ENCODE assay signal across 8 cellular contexts in genomic region chr2:206158563-206159345, GRCh38. TPM values are rescaled to one million over a fixed set of nuclear protein-coding genes. Genes with fewer than 3 reads are reported as not detected.
DNase-seq lines count a peak whose midpoint lies in the region; ATAC-seq, FAIRE-seq and TF ChIP-seq lines count a peak whose summit lies in the region.

No MANE protein-coding gene starts in this region.

- no peak for TF ChIP-seq EP300 in gastroesophageal sphincter (IDR thresholded peaks at IDR 0.05)

- intact Hi-C loops in pancreas (cut with DNase I): no loop called here

- H3K9me3 ChIP-seq in gastroesophageal sphincter (no peaks in the 10 kb centered on the region), pancreas (no peaks in the 10 kb centered on the region)

- ATAC-seq in GM18907 (IDR thresholded peaks at IDR 0.05; ENCODE audit: unreplicated experiment) (peak; percentile 21), HG03159 (IDR thresholded peaks at IDR 0.05; ENCODE audit: unreplicated experiment) (peak; percentile 11), gastroesophageal sphincter (peak; percentile 10), pancreas (peak; percentile 11 to 26 (median 20))

- H3K27me3 ChIP-seq in gastroesophageal sphincter (no peaks in the 10 kb centered on the region), pancreas (no peaks in the 10 kb centered on the region)

- no peak for TF ChIP-seq POLR2A in gastroesophageal sphincter (IDR thresholded peaks at IDR 0.05)

- 1 to 4% methylated on average over 14 to 15 of the region's 33 CpGs for WGBS in gastroesophageal sphincter (ENCODE audit: low coverage in 1 of 2), 2 donors
- WGBS in pancreas, 2 donors: 0 to 1% methylated on average over 33 of the region's 33 CpGs

- H3K27ac ChIP-seq in VCaP: peak overlapping the region; percentile 92
- peak overlapping the region; percentile 85 to 93 (median 91) for H3K27ac ChIP-seq in gastroesophageal sphincter
- peak overlapping the region; percentile 78 to 91 (median 86) for H3K27ac ChIP-seq in pancreas

- TF ChIP-seq CTCF in AG10803 (conservative IDR thresholded peaks at IDR 0.05; ENCODE audit: low read length) (no peak), VCaP (conservative IDR thresholded peaks at IDR 0.05) (no peak), gastroesophageal sphincter (IDR thresholded peaks at IDR 0.05) (peak in 1 of 4 experiments; percentile 7), pancreas (IDR thresholded peaks at IDR 0.05) (no peak)

- peaks cover 2 to 66% (median 24%) of the 10 kb centered on the region in 3 donors for H3K4me1 ChIP-seq in gastroesophageal sphincter
- peaks cover 5 to 19% (median 6%) of the 10 kb centered on the region in 3 donors for H3K4me1 ChIP-seq in pancreas

- H3K4me3 ChIP-seq in AG10803 (ENCODE audit: low read length) (peak overlapping the region; percentile 96), gastroesophageal sphincter (peak overlapping the region; percentile 79 to 98), pancreas (peak overlapping the region; percentile 78 to 88 (median 80))

- H3K36me3 ChIP-seq in gastroesophageal sphincter (peaks cover 0 to 31% of the 10 kb centered on the region in 2 donors), pancreas (peaks cover 0 to 19% (median 17%) of the 10 kb centered on the region in 3 donors)

- no peak for FAIRE-seq in pancreas (lab: Jason Lieb, UNC)

- DNase-seq in AG10803 (ENCODE audit: low read depth) (peak; percentile 27), pancreas (no peak), SW 1271 (lab: John Stamatoyannopoulos, UW) (no peak), NCI-H1436 (lab: John Stamatoyannopoulos, UW) (no peak)

RNA-seq across cellular contexts. Expression of gene NDUFS1, which starts 0.5 kb away (rescaled TPM):
- 100 to 1,000 TPM; 101 to 165 (median 123) TPM for total RNA-seq in gastroesophageal sphincter
- 10 to 100 TPM; 24.5 to 42.1 (median 33.5) TPM for total RNA-seq in pancreas
- polyA plus RNA-seq in pancreas: 10 to 100 TPM in 1 of 2 donors, 1 to 10 TPM in 1; 7.3 to 15.7 TPM

RNA-seq across cellular contexts. Expression of gene EEF1B2, which starts 0.9 kb away (rescaled TPM):
- total RNA-seq in gastroesophageal sphincter (100 to 1,000 TPM; 162 to 367 (median 312) TPM), pancreas (100 to 1,000 TPM; 390 to 817 (median 562) TPM)
- 100 to 1,000 TPM; 429 to 531 TPM for polyA plus RNA-seq in pancreas
